Comparison of ENCODE assay signal across 7 cellular contexts in the genomic region with DNA sequence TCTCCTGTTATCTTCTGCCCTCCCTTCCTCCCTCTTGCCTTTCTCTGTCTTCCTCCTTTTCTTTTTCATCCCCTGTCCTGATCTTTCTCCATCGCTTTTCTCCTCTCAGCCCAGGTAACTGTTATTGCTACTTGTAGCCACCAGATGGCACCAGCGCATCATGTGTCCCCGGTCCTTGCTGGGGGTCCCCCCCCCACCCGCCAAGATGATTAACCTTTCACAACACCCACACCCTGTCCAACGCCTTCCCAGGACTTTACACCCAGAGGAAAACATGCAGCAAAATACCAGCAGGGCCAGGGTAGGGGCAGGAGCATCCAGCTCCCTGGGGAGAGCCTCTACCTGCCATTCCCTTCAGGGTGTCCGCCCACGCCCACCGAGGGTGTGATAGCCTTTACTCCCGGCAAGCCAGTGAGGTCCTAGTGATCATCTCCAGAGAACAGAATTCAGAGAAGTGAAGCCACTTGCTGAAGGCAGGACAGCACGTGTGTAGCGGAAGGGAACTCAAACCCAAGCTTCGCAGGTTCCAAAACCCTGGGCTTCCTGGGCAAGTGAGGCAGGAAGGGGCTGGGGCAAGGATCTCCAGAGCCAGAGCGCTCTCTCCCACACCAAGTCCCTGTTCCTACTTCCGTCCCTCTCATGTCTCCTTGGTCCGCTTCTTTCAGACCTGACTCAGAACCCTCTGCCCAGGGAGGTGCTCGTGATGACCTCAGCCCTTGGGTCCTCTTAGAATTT. TPM values are rescaled to one million over a fixed set of nuclear protein-coding genes. Genes with fewer than 3 reads are reported as not detected.
DNase-seq lines count a peak whose midpoint lies in the region; ATAC-seq, FAIRE-seq and TF ChIP-seq lines count a peak whose summit lies in the region.

No MANE protein-coding gene starts in this region.

- peak; percentile 23 for FAIRE-seq in G401.6 (lab: Jason Lieb, UNC)

- no peak overlapping the region for H3K4me3 ChIP-seq in brain microvascular endothelial cell (ENCODE audit: low read depth, low read length)

- H3K27ac ChIP-seq in brain microvascular endothelial cell, result no peak overlapping the region

- intact Hi-C loops in left colon (cut with DNase I, micrococcal nuclease), result loop anchor here (5.0 kb wide), 1 partner anchor 136 kb away; a partner anchor contains a TSS

- peak; percentile 87 for TF ChIP-seq CTCF in brain microvascular endothelial cell (IDR thresholded peaks at IDR 0.05; ENCODE audit: low read depth, low read length, missing control alignments)

- H3K27me3 ChIP-seq in brain microvascular endothelial cell (replicated peaks), result peaks cover 11% of the 10 kb centered on the region

- peak; percentile 64 for ATAC-seq in left colon
- ATAC-seq in HG03039 (IDR thresholded peaks at IDR 0.05; ENCODE audit: unreplicated experiment), result no peak

- in situ Hi-C loops in brain microvascular endothelial cell (cut with HindIII; ENCODE audit: low pct_ligation_motif_present, low sequenced_read_pairs), result no loop called here

- DNase-seq in LoVo (ENCODE audit: low spot score) (peak; percentile 55), UCSD-AML1 (lab: John Stamatoyannopoulos, UW; ENCODE audit: unreplicated experiment) (peak; percentile 45), brain microvascular endothelial cell (peak; percentile 19), left colon (peak in 1 of 2 donors; percentile 66)
- peak; percentile 23 to 36 (median 36) for DNase-seq in stimulated activated CD4-positive, alpha-beta T cell treated with anti-CD3 and anti-CD28 coated beads, TNF-alpha, amount 100 ng/mL, for 4 hours (ENCODE audit: low read depth in 3 of 3)

- H3K36me3 ChIP-seq in brain microvascular endothelial cell (replicated peaks), result no peaks in the 10 kb centered on the region

RNA-seq across cellular contexts. Expression of a gene that starts 13.4 kb away (rescaled TPM):
- total RNA-seq in left colon, result not detected
